ENCODE assay signal across 1 cellular context in the genomic region with DNA sequence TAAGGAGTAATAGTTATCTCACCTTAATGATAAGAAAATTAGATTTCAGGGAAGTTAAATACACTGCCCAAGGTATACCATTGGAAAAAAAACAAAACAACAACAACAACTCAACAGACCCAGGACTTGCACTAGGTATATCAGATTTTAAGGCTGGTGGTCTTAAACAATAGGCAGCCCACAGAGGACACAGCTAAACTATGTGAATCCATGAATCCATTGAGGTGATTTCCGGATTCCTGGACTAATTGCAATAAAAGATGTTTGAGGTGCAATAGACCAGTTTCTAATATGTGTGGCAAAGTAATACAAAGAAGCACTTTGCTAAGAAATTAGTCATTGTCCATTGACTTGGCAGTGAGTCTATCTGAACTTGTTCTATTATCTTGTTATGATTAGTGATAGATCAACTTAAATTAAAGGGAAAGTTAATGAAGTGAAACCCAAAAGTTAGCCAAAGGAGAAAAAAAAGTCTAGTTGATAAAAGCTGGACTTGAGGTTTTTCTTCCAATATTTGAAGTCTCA.
TF ChIP-seq lines count a peak whose summit lies in the region.

No MANE protein-coding gene starts in this region.

TF ChIP-seq in IMR-90, 13 proteins besides CTCF, POLR2A, EP300 and RAD21 (continued from another document):
- TF ChIP-seq BHLHE40 (IDR thresholded peaks at IDR 0.05; ENCODE audit: low read depth, low read length) (no peak), RCOR1 (IDR thresholded peaks at IDR 0.05; ENCODE audit: insufficient replicate concordance, low read length) (no peak), FOS (IDR thresholded peaks at IDR 0.05; ENCODE audit: low read depth, low read length) (no peak), MXI1 (IDR thresholded peaks at IDR 0.05; ENCODE audit: borderline replicate concordance, low read depth, low read length) (no peak), RFX5 (IDR thresholded peaks at IDR 0.05; ENCODE audit: low read depth, low read length) (no peak), MAZ (IDR thresholded peaks at IDR 0.05; ENCODE audit: borderline replicate concordance, low read depth, low read length) (no peak), SMC3 (IDR thresholded peaks at IDR 0.05; ENCODE audit: low read depth, low read length) (no peak), MAFK (IDR thresholded peaks at IDR 0.05; ENCODE audit: low read depth, low read length) (no peak), CEBPB (IDR thresholded peaks at IDR 0.05; ENCODE audit: low read depth, low read length) (no peak), CHD1 (IDR thresholded peaks at IDR 0.05; ENCODE audit: low read depth, low read length) (no peak)
- TF ChIP-seq, protein P1, sequence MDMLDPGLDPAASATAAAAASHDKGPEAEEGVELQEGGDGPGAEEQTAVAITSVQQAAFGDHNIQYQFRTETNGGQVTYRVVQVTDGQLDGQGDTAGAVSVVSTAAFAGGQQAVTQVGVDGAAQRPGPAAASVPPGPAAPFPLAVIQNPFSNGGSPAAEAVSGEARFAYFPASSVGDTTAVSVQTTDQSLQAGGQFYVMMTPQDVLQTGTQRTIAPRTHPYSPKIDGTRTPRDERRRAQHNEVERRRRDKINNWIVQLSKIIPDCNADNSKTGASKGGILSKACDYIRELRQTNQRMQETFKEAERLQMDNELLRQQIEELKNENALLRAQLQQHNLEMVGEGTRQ (IDR thresholded peaks at IDR 0.05; ENCODE audit: low read depth, low read length), result no peak
- TF ChIP-seq, protein P2, sequence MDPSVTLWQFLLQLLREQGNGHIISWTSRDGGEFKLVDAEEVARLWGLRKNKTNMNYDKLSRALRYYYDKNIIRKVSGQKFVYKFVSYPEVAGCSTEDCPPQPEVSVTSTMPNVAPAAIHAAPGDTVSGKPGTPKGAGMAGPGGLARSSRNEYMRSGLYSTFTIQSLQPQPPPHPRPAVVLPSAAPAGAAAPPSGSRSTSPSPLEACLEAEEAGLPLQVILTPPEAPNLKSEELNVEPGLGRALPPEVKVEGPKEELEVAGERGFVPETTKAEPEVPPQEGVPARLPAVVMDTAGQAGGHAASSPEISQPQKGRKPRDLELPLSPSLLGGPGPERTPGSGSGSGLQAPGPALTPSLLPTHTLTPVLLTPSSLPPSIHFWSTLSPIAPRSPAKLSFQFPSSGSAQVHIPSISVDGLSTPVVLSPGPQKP (IDR thresholded peaks at IDR 0.05; ENCODE audit: borderline replicate concordance, low read depth, low read length), result no peak
